1 cellular context compared by ENCODE assay signal in the genomic region with DNA sequence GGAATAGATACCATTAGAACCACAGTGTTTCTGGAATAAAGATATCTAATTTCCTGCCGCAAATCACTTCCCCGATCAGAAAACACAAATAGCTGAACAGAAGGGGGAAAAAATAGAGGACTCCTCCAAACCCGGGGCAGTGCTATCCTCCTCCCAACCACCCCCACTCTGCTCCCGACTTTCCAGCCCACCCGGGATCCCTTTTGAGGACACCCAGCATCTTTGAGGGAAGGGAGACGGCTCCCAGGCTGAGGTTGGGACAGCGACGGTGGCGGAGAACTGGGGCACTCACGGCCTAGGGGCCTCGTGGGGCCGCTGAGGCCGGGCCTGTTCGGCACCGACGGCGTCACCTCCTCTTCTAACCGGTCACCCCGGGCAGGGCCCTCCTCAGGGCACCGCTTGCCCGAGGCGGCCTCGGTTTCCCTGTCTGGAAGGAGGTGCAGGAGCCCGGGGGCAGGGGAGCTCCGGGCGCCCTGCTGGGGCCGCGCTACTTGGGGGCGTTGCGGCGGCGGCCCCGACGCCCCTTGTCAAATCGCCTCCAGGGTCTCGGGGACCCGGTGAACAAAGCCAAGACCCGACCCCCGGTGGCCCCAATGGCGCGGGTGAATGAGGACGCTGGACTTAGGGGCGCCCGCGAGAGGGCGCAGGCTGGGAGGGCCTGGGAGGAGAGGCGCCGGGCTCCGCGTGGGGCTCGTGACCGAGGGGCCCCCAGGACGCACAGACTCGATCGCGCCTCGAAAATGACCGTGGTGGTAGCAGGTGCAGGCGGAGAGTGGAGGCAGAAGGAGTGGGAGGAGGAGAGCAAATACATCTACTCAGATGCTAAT.
A peak's percentile ranks its signal among the peaks of the same experiment; 100 is the strongest.
TF ChIP-seq lines count a peak whose summit lies in the region.

No MANE protein-coding gene starts in this region.

TF ChIP-seq in GM23338, 12 proteins besides CTCF, POLR2A, EP300 and RAD21:
- peak; percentile 79 for TF ChIP-seq EZH2 (IDR thresholded peaks at IDR 0.05; ENCODE audit: low read depth, unreplicated experiment)
- TF ChIP-seq, protein P1, sequence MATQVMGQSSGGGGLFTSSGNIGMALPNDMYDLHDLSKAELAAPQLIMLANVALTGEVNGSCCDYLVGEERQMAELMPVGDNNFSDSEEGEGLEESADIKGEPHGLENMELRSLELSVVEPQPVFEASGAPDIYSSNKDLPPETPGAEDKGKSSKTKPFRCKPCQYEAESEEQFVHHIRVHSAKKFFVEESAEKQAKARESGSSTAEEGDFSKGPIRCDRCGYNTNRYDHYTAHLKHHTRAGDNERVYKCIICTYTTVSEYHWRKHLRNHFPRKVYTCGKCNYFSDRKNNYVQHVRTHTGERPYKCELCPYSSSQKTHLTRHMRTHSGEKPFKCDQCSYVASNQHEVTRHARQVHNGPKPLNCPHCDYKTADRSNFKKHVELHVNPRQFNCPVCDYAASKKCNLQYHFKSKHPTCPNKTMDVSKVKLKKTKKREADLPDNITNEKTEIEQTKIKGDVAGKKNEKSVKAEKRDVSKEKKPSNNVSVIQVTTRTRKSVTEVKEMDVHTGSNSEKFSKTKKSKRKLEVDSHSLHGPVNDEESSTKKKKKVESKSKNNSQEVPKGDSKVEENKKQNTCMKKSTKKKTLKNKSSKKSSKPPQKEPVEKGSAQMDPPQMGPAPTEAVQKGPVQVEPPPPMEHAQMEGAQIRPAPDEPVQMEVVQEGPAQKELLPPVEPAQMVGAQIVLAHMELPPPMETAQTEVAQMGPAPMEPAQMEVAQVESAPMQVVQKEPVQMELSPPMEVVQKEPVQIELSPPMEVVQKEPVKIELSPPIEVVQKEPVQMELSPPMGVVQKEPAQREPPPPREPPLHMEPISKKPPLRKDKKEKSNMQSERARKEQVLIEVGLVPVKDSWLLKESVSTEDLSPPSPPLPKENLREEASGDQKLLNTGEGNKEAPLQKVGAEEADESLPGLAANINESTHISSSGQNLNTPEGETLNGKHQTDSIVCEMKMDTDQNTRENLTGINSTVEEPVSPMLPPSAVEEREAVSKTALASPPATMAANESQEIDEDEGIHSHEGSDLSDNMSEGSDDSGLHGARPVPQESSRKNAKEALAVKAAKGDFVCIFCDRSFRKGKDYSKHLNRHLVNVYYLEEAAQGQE (IDR thresholded peaks at IDR 0.05; ENCODE audit: unreplicated experiment), result no peak
- no peak for TF ChIP-seq JUNB (IDR thresholded peaks at IDR 0.05; ENCODE audit: unreplicated experiment)
- no peak for TF ChIP-seq ZNF114 (CRISPR knock-in tag; IDR thresholded peaks at IDR 0.05)
- TF ChIP-seq NANOG (IDR thresholded peaks at IDR 0.05; ENCODE audit: borderline replicate concordance), result no peak
- no peak for TF ChIP-seq CREB1 (CRISPR knock-in tag; IDR thresholded peaks at IDR 0.05; ENCODE audit: low read depth)
